ENCODE assay signal across 8 cellular contexts in the genomic region with DNA sequence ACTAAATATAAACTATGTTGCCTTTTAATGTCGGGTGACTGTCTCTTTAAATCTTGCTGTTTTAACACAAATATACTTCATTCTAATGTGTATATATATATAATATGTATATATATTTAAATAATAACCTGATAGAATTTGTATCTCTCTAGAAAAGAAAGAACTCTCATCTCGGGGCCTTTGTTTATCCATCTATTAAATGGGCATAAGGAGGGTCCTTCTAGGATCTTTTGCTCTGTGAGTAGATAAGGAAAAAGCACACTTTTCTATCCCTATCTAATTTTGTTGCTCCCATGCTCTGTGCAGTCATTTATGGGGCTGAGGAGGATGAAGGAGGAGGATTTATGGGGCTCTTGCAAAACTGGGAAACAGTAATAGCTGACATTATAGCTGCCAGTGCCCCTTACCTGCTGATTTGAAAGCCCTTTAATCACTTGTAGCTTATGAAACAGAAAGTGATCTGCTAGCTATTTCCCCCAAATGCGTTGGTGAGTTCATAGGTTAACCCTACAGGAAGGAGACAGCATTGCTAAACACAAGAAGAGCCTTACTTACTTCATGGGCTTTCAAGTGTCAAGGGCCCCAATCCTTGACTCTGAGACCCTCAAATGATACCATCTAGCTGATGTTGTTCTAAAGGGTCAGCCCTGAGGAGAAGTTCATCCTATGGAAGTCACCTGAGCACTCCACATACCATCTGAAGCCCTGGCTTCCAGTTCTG. TPM values are rescaled to one million over a fixed set of nuclear protein-coding genes. Genes with fewer than 3 reads are reported as not detected.
A peak's percentile ranks its signal among the peaks of the same experiment; 100 is the strongest.
DNase-seq lines count a peak whose midpoint lies in the region; ATAC-seq and TF ChIP-seq lines count a peak whose summit lies in the region.

No MANE protein-coding gene starts in this region.

- peak; percentile 89 for ATAC-seq in HG02759 (IDR thresholded peaks at IDR 0.05; ENCODE audit: unreplicated experiment)
- peak; percentile 79 for ATAC-seq in stimulated activated naive CD8-positive, alpha-beta T cell treated with anti-CD3 and anti-CD28 coated beads, Interleukin-15, Interleukin-2, amounts not matched to agents 100 U/mL and 50 U/mL, for 24 hours
- ATAC-seq in omental fat pad (ENCODE audit: low FRiP score) = no peak

- no peak for TF ChIP-seq CTCF in omental fat pad (IDR thresholded peaks at IDR 0.05)

- DNase-seq in activated CD8-positive, alpha-beta memory T cell treated with anti-CD3 and anti-CD28 coated beads for 24 hours = peak; percentile 57
- DNase-seq in activated CD8-positive, alpha-beta memory T cell treated with anti-CD3 and anti-CD28 coated beads, Interleukin-2, amount 50 U/mL, for 4 hours = no peak
- DNase-seq in NAMALWA (ENCODE audit: low spot score) = peak; percentile 56
- DNase-seq in stimulated activated naive CD8-positive, alpha-beta T cell treated with anti-CD3 and anti-CD28 coated beads, Interleukin-15, Interleukin-2, amounts not matched to agents 100 U/mL and 50 U/mL, for 24 hours = no peak
- no peak for DNase-seq in omental fat pad (ENCODE audit: low spot score)
- no peak for DNase-seq in H4 (ENCODE audit: low spot score)
- DNase-seq in putamen (ENCODE audit: low spot score) = no peak

RNA-seq across cellular contexts. Expression of a gene that starts 5.8 kb away (rescaled TPM):
- 10 to 100 TPM in 3 of 4 donors, 1 to 10 TPM in 1; 8.7 to 15.2 (median 12.1) TPM for total RNA-seq in omental fat pad
- total RNA-seq in H4 (2014; rRNA removed; shearing (Covaris generic)) = 0.62 and 0.77 TPM in 2 replicates

Comparison
In these comparisons a context has a peak if more than half of its experiments do, and no peak if none do; other contexts are left out.
1. DNase-seq: peak in activated CD8-positive, alpha-beta memory T cell treated with anti-CD3 and anti-CD28 coated beads for 24 hours (single experiment) and NAMALWA (single experiment); none in activated CD8-positive, alpha-beta memory T cell treated with anti-CD3 and anti-CD28 coated beads, Interleukin-2, amount 50 U/mL, for 4 hours (single experiment), stimulated activated naive CD8-positive, alpha-beta T cell treated with anti-CD3 and anti-CD28 coated beads, Interleukin-15, Interleukin-2, amounts not matched to agents 100 U/mL and 50 U/mL, for 24 hours (single experiment), omental fat pad (single experiment), H4 (single experiment) and putamen (single experiment).